In the genomic region with DNA sequence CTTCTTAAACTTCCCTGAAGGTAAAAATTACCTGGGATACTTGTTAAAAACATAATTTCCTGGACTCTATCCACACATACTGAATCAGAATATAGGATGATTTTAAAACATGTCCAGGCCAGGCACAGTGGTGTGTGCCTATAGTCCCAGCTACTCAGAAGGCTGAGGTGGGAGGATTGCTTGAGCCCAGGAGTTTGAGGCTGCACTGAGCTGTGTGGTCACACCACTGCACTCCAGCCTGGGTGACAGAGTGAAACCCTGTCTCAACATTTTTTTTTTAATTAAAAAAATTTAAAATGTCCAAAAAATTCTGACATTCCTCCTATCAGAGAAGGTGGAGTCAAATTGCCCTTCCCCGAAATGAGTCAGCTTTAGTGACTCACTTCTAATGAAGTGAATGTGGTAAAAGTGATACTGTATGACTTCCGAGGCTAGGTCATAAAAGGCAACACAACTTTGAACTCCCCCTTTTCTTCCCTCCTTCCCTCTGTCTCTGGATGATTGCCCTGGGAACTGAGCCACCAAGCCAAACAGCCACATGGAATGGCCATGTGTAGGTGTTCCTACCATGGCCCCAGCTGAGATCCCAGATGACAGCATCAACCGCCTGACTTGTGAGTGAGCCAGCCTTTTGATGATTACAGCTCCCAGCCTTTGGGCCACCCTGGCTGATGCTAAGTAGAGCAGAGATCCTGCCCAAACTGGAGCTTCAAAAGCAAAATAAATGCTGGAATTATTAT, we compare ENCODE assay signal across 1 cellular context.
TF ChIP-seq lines count a peak whose summit lies in the region.

No MANE protein-coding gene starts in this region.

TF ChIP-seq in K562, 482 proteins besides CTCF, POLR2A, EP300 and RAD21 (continued from another document and continues in another):
- TF ChIP-seq, protein P1, sequence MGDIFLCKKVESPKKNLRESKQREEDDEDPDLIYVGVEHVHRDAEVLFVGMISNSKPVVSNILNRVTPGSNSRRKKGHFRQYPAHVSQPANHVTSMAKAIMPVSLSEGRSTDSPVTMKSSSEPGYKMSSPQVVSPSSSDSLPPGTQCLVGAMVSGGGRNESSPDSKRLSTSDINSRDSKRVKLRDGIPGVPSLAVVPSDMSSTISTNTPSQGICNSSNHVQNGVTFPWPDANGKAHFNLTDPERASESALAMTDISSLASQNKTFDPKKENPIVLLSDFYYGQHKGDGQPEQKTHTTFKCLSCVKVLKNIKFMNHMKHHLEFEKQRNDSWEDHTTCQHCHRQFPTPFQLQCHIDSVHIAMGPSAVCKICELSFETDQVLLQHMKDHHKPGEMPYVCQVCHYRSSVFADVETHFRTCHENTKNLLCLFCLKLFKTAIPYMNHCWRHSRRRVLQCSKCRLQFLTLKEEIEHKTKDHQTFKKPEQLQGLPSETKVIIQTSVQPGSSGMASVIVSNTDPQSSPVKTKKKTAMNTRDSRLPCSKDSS (IDR thresholded peaks at IDR 0.05; ENCODE audit: low read depth, partially characterized antibody): no peak
- TF ChIP-seq ZNF133 (CRISPR knock-in tag; IDR thresholded peaks at IDR 0.05) (no peak), BMI1 (IDR thresholded peaks at IDR 0.05; ENCODE audit: low read length) (no peak), CBFA2T3 (IDR thresholded peaks at IDR 0.05) (peak; percentile 87), FOXA1 (IDR thresholded peaks at IDR 0.05; ENCODE audit: borderline replicate concordance) (no peak), ATF1 (CRISPR knock-in tag; IDR thresholded peaks at IDR 0.05) (no peak), ATF1 (tag; IDR thresholded peaks at IDR 0.05) (0 out of 2 replicates have a peak, but pooled peaks have one; percentile 38), NFIC (IDR thresholded peaks at IDR 0.05) (peak; percentile 82), CHD4 (IDR thresholded peaks at IDR 0.05; ENCODE audit: insufficient read depth, insufficient replicate concordance, low read depth, low read length, poor library complexity, severe bottlenecking) (no peak), RBFOX2 (IDR thresholded peaks at IDR 0.05; ENCODE audit: low read depth, low read length) (peak; percentile 59), MYC (IDR thresholded peaks at IDR 0.05; ENCODE audit: low read depth, low read length) (peak; percentile 87), MYC (CRISPR knock-in tag; IDR thresholded peaks at IDR 0.05; ENCODE audit: borderline replicate concordance, low read depth) (no peak), L3MBTL2 (IDR thresholded peaks at IDR 0.05) (peak; percentile 63; the same call in 1 of the 2 replicates), RFX1 (IDR thresholded peaks at IDR 0.05) (peak; percentile 56), FOS (IDR thresholded peaks at IDR 0.05; ENCODE audit: extremely low read depth, insufficient read length) (peak; percentile 70), C11orf30 (IDR thresholded peaks at IDR 0.05; ENCODE audit: low read depth) (peak; percentile 85), CSDE1 (IDR thresholded peaks at IDR 0.05) (no peak), SAFB2 (IDR thresholded peaks at IDR 0.05; ENCODE audit: borderline replicate concordance, low read depth, low read length, severe bottlenecking) (no peak), ZNF445 (CRISPR knock-in tag; IDR thresholded peaks at IDR 0.05; ENCODE audit: low read depth) (no peak), ZNF146 (CRISPR knock-in tag; IDR thresholded peaks at IDR 0.05; ENCODE audit: unreplicated experiment) (no peak), FOXP1 (CRISPR knock-in tag; IDR thresholded peaks at IDR 0.05) (no peak; the same call in 1 of the 2 replicates), SETDB1 (IDR thresholded peaks at IDR 0.05; ENCODE audit: low read length) (no peak), BCL6 (CRISPR knock-in tag; IDR thresholded peaks at IDR 0.05) (no peak), CBFA2T2 (conservative IDR thresholded peaks at IDR 0.05) (peak; percentile 67), GABPA (tag; conservative IDR thresholded peaks at IDR 0.05; ENCODE audit: low read depth) (0 out of 2 replicates have a peak, but pooled peaks have one; percentile 20), POLR2H (tag; IDR thresholded peaks at IDR 0.05; ENCODE audit: low read depth) (no peak)
- TF ChIP-seq, protein P2, sequence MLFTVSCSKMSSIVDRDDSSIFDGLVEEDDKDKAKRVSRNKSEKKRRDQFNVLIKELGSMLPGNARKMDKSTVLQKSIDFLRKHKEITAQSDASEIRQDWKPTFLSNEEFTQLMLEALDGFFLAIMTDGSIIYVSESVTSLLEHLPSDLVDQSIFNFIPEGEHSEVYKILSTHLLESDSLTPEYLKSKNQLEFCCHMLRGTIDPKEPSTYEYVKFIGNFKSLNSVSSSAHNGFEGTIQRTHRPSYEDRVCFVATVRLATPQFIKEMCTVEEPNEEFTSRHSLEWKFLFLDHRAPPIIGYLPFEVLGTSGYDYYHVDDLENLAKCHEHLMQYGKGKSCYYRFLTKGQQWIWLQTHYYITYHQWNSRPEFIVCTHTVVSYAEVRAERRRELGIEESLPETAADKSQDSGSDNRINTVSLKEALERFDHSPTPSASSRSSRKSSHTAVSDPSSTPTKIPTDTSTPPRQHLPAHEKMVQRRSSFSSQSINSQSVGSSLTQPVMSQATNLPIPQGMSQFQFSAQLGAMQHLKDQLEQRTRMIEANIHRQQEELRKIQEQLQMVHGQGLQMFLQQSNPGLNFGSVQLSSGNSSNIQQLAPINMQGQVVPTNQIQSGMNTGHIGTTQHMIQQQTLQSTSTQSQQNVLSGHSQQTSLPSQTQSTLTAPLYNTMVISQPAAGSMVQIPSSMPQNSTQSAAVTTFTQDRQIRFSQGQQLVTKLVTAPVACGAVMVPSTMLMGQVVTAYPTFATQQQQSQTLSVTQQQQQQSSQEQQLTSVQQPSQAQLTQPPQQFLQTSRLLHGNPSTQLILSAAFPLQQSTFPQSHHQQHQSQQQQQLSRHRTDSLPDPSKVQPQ (CRISPR knock-in tag; IDR thresholded peaks at IDR 0.05; ENCODE audit: borderline replicate concordance): no peak
- TF ChIP-seq, protein P3, sequence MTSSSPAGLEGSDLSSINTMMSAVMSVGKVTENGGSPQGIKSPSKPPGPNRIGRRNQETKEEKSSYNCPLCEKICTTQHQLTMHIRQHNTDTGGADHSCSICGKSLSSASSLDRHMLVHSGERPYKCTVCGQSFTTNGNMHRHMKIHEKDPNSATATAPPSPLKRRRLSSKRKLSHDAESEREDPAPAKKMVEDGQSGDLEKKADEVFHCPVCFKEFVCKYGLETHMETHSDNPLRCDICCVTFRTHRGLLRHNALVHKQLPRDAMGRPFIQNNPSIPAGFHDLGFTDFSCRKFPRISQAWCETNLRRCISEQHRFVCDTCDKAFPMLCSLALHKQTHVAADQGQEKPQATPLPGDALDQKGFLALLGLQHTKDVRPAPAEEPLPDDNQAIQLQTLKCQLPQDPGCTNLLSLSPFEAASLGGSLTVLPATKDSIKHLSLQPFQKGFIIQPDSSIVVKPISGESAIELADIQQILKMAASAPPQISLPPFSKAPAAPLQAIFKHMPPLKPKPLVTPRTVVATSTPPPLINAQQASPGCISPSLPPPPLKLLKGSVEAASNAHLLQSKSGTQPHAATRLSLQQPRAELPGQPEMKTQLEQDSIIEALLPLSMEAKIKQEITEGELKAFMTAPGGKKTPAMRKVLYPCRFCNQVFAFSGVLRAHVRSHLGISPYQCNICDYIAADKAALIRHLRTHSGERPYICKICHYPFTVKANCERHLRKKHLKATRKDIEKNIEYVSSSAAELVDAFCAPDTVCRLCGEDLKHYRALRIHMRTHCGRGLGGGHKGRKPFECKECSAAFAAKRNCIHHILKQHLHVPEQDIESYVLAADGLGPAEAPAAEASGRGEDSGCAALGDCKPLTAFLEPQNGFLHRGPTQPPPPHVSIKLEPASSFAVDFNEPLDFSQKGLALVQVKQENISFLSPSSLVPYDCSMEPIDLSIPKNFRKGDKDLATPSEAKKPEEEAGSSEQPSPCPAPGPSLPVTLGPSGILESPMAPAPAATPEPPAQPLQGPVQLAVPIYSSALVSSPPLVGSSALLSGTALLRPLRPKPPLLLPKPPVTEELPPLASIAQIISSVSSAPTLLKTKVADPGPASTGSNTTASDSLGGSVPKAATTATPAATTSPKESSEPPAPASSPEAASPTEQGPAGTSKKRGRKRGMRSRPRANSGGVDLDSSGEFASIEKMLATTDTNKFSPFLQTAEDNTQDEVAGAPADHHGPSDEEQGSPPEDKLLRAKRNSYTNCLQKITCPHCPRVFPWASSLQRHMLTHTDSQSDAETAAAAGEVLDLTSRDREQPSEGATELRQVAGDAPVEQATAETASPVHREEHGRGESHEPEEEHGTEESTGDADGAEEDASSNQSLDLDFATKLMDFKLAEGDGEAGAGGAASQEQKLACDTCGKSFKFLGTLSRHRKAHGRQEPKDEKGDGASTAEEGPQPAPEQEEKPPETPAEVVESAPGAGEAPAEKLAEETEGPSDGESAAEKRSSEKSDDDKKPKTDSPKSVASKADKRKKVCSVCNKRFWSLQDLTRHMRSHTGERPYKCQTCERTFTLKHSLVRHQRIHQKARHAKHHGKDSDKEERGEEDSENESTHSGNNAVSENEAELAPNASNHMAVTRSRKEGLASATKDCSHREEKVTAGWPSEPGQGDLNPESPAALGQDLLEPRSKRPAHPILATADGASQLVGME (CRISPR knock-in tag; IDR thresholded peaks at IDR 0.05): no peak
- TF ChIP-seq, protein P4, sequence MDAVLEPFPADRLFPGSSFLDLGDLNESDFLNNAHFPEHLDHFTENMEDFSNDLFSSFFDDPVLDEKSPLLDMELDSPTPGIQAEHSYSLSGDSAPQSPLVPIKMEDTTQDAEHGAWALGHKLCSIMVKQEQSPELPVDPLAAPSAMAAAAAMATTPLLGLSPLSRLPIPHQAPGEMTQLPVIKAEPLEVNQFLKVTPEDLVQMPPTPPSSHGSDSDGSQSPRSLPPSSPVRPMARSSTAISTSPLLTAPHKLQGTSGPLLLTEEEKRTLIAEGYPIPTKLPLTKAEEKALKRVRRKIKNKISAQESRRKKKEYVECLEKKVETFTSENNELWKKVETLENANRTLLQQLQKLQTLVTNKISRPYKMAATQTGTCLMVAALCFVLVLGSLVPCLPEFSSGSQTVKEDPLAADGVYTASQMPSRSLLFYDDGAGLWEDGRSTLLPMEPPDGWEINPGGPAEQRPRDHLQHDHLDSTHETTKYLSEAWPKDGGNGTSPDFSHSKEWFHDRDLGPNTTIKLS (IDR thresholded peaks at IDR 0.05; ENCODE audit: borderline replicate concordance, low read depth): 0 out of 2 replicates have a peak, but pooled peaks have one; percentile 0
- TF ChIP-seq, protein P5, sequence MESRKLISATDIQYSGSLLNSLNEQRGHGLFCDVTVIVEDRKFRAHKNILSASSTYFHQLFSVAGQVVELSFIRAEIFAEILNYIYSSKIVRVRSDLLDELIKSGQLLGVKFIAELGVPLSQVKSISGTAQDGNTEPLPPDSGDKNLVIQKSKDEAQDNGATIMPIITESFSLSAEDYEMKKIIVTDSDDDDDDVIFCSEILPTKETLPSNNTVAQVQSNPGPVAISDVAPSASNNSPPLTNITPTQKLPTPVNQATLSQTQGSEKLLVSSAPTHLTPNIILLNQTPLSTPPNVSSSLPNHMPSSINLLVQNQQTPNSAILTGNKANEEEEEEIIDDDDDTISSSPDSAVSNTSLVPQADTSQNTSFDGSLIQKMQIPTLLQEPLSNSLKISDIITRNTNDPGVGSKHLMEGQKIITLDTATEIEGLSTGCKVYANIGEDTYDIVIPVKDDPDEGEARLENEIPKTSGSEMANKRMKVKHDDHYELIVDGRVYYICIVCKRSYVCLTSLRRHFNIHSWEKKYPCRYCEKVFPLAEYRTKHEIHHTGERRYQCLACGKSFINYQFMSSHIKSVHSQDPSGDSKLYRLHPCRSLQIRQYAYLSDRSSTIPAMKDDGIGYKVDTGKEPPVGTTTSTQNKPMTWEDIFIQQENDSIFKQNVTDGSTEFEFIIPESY (CRISPR knock-in tag; IDR thresholded peaks at IDR 0.05): no peak
- TF ChIP-seq, protein P6, sequence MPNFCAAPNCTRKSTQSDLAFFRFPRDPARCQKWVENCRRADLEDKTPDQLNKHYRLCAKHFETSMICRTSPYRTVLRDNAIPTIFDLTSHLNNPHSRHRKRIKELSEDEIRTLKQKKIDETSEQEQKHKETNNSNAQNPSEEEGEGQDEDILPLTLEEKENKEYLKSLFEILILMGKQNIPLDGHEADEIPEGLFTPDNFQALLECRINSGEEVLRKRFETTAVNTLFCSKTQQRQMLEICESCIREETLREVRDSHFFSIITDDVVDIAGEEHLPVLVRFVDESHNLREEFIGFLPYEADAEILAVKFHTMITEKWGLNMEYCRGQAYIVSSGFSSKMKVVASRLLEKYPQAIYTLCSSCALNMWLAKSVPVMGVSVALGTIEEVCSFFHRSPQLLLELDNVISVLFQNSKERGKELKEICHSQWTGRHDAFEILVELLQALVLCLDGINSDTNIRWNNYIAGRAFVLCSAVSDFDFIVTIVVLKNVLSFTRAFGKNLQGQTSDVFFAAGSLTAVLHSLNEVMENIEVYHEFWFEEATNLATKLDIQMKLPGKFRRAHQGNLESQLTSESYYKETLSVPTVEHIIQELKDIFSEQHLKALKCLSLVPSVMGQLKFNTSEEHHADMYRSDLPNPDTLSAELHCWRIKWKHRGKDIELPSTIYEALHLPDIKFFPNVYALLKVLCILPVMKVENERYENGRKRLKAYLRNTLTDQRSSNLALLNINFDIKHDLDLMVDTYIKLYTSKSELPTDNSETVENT (CRISPR knock-in tag; IDR thresholded peaks at IDR 0.05): no peak
- TF ChIP-seq, protein P7, sequence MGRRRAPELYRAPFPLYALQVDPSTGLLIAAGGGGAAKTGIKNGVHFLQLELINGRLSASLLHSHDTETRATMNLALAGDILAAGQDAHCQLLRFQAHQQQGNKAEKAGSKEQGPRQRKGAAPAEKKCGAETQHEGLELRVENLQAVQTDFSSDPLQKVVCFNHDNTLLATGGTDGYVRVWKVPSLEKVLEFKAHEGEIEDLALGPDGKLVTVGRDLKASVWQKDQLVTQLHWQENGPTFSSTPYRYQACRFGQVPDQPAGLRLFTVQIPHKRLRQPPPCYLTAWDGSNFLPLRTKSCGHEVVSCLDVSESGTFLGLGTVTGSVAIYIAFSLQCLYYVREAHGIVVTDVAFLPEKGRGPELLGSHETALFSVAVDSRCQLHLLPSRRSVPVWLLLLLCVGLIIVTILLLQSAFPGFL (CRISPR knock-in tag; IDR thresholded peaks at IDR 0.05): no peak
- TF ChIP-seq, protein P8, sequence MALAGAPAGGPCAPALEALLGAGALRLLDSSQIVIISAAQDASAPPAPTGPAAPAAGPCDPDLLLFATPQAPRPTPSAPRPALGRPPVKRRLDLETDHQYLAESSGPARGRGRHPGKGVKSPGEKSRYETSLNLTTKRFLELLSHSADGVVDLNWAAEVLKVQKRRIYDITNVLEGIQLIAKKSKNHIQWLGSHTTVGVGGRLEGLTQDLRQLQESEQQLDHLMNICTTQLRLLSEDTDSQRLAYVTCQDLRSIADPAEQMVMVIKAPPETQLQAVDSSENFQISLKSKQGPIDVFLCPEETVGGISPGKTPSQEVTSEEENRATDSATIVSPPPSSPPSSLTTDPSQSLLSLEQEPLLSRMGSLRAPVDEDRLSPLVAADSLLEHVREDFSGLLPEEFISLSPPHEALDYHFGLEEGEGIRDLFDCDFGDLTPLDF (CRISPR knock-in tag; IDR thresholded peaks at IDR 0.05): no peak; the same call in 1 of the 2 replicates
